Comparison of ENCODE assay signal across 28 cellular contexts in genomic region chr20:24627926-24628325, GRCh38.
"Had no signal": no experiment of that assay in that cellular context is flagged by ENCODE, and none has a peak within 500 bp of the region (broad histone marks: within the 10 kb centered on the region; RNA-seq: fewer than 3 reads in every experiment).

No MANE protein-coding gene starts in this region.

- DNase-seq: activated B cell treated with CpG ODN at 0.5 μM for 24 hours; activated CD4-positive, alpha-beta T cell treated with anti-CD3 and anti-CD28 coated beads for 48 hours; activated CD4-positive, alpha-beta T cell treated with anti-CD3 and anti-CD28 coated beads, Interleukin-2, amount 50 U/mL, for 1 hour; activated CD4-positive, alpha-beta T cell treated with anti-CD3 and anti-CD28 coated beads, Interleukin-2, amount 50 U/mL, for 48 hours; activated CD8-positive, alpha-beta memory T cell treated with anti-CD3 and anti-CD28 coated beads, Interleukin-2, amount 50 U/mL, for 48 hours; activated CD8-positive, alpha-beta T cell treated with anti-CD3 and anti-CD28 coated beads for 36 hours; activated effector memory CD4-positive, alpha-beta T cell treated with Interleukin-2 at 50 U/mL for 16 hours; activated gamma-delta T cell treated with Interleukin-2 at 50 U/mL for 16 hours; activated naive CD4-positive, alpha-beta T cell treated with anti-CD3 and anti-CD28 coated beads, Interleukin-2, amount 50 U/mL, for 16 hours; activated naive CD4-positive, alpha-beta T cell treated with Interleukin-2 at 50 U/mL for 16 hours; activated T-cell treated with anti-CD3 and anti-CD28 coated beads for 4 hours; activated T-cell treated with anti-CD3 and anti-CD28 coated beads, Interleukin-2, amount 50 U/mL, for 4 hours; amniotic stem cell; anterior cingulate cortex; brain microvascular endothelial cell; effector CD8-positive, alpha-beta T cell; foreskin fibroblast; T-helper 2 cell had no signal

- H3K36me3 Mint-ChIP-seq: activated naive CD8-positive, alpha-beta T cell had no signal

- H3K9me3 Mint-ChIP-seq: activated B cell treated with CpG ODN at 0.5 μM for 24 hours; activated CD8-positive, alpha-beta T cell treated with anti-CD3 and anti-CD28 coated beads for 36 hours; activated T-cell treated with anti-CD3 and anti-CD28 coated beads, Interleukin-2, amount 50 U/mL, for 4 hours; activated T-helper 17 cell treated with anti-CD3 and anti-CD28 coated beads, Interleukin-2, amount 50 U/mL, for 72 hours; central memory CD8-positive, alpha-beta T cell had no signal

- ATAC-seq: activated CD4-positive, CD25-positive, alpha-beta regulatory T cell treated with anti-CD3 and anti-CD28 coated beads, Interleukin-2, amount 50 U/mL, for 24 hours; activated CD8-positive, alpha-beta T cell treated with anti-CD3 and anti-CD28 coated beads for 36 hours; activated T-cell treated with anti-CD3 and anti-CD28 coated beads, Interleukin-2, amount 50 U/mL, for 4 hours; activated T-helper 17 cell treated with anti-CD3 and anti-CD28 coated beads, Interleukin-2, amount 50 U/mL, for 72 hours; esophagus mucosa had no signal

- FAIRE-seq: astrocyte, bronchial epithelial cell, colon, frontal cortex had no signal

- H3K36me3 ChIP-seq: brain microvascular endothelial cell had no signal

- H3K27ac ChIP-seq: brain microvascular endothelial cell had no signal

- H3K4me3 Mint-ChIP-seq: activated B cell treated with CpG ODN at 0.5 μM for 24 hours; activated CD8-positive, alpha-beta T cell treated with anti-CD3 and anti-CD28 coated beads for 36 hours; activated naive CD8-positive, alpha-beta T cell; activated T-cell treated with anti-CD3 and anti-CD28 coated beads, Interleukin-2, amount 50 U/mL, for 4 hours; activated T-helper 17 cell treated with anti-CD3 and anti-CD28 coated beads, Interleukin-2, amount 50 U/mL, for 72 hours; central memory CD8-positive, alpha-beta T cell; endodermal cell had no signal

- H3K27me3 Mint-ChIP-seq: activated B cell treated with CpG ODN at 0.5 μM for 24 hours; activated CD8-positive, alpha-beta T cell treated with anti-CD3 and anti-CD28 coated beads for 36 hours; activated naive CD8-positive, alpha-beta T cell; central memory CD8-positive, alpha-beta T cell had no signal

- H3K4me1 Mint-ChIP-seq: activated T-helper 17 cell treated with anti-CD3 and anti-CD28 coated beads, Interleukin-2, amount 50 U/mL, for 72 hours; central memory CD8-positive, alpha-beta T cell had no signal

- H3K27ac Mint-ChIP-seq: activated B cell treated with CpG ODN at 0.5 μM for 24 hours; activated CD8-positive, alpha-beta T cell treated with anti-CD3 and anti-CD28 coated beads for 36 hours; activated naive CD8-positive, alpha-beta T cell; activated T-helper 17 cell treated with anti-CD3 and anti-CD28 coated beads, Interleukin-2, amount 50 U/mL, for 72 hours; endodermal cell had no signal

- H3K27me3 ChIP-seq: brain microvascular endothelial cell had no signal
